In genomic region chr16:86133847-86134375, GRCh38 we compare ENCODE assay signal across 26 cellular contexts.
DNase-seq lines count a peak whose midpoint lies in the region; ATAC-seq, FAIRE-seq and TF ChIP-seq lines count a peak whose summit lies in the region.
"Had no signal": no experiment of that assay in that cellular context is flagged by ENCODE, and none has a peak within 500 bp of the region (broad histone marks: within the 10 kb centered on the region; RNA-seq: fewer than 3 reads in every experiment).

No MANE protein-coding gene starts in this region.

- peaks cover 2 to 10% of the 10 kb centered on the region in 2 experiments; a peak in 2 of 5 replicates for H3K27me3 ChIP-seq in HepG2 (ENCODE audit: control insufficient read depth in 1 of 2, insufficient read depth in 2 of 2, low read length in 2 of 2)
- no peaks in the 10 kb centered on the region for H3K27me3 ChIP-seq in right lobe of liver
- H3K27me3 ChIP-seq in HCT116 (ENCODE audit: insufficient read depth, low read length), result peaks cover 3% of the 10 kb centered on the region
- no peaks in the 10 kb centered on the region for H3K27me3 ChIP-seq in hepatocyte
- H3K27me3 ChIP-seq: BE2C had no signal

- intact Hi-C loops in HepG2 (cut with micrococcal nuclease; ENCODE audit: unreplicated experiment), result no loop called here
- intact Hi-C loops in right lobe of liver (cut with DNase I), result no loop called here
- intact Hi-C loops in HCT116 (cut with micrococcal nuclease), result no loop called here
- intact Hi-C loops in left colon (cut with DNase I, micrococcal nuclease), result no loop called here

- no peak for TF ChIP-seq RAD21 in HepG2 (CRISPR knock-in tag; IDR thresholded peaks at IDR 0.05)
- TF ChIP-seq RAD21 in HCT116 (IDR thresholded peaks at IDR 0.05; ENCODE audit: low read depth), result no peak

- no peaks in the 10 kb centered on the region for H3K9me3 Mint-ChIP-seq in central memory CD8-positive, alpha-beta T cell
- H3K9me3 Mint-ChIP-seq in type B pancreatic cell, result no peaks in the 10 kb centered on the region
- H3K9me3 Mint-ChIP-seq: CD8-positive, alpha-beta memory T cell; HFFc6 had no signal

- peak; percentile 19; the same call in 1 of the 3 replicates for ATAC-seq in HepG2
- no peak for ATAC-seq in right lobe of liver
- peak; percentile 44; the same call in 1 of the 2 replicates for ATAC-seq in HCT116
- no peak for ATAC-seq in central memory CD8-positive, alpha-beta T cell (replicated peaks; ENCODE audit: extremely low read depth, poor library complexity, severe bottlenecking)
- ATAC-seq in left colon, result no peak

- in situ Hi-C loops in HepG2 (cut with HindIII; ENCODE audit: extremely low pct_ligation_motif_present, low pct_unique_long_range_greater_than_20kb), result no loop called here

- H3K36me3 Mint-ChIP-seq in central memory CD8-positive, alpha-beta T cell (ENCODE audit: insufficient read depth), result no peaks in the 10 kb centered on the region
- no peaks in the 10 kb centered on the region for H3K36me3 Mint-ChIP-seq in type B pancreatic cell
- H3K36me3 Mint-ChIP-seq: CD4-positive, CD25-positive, alpha-beta regulatory T cell; CD8-positive, alpha-beta memory T cell; IgD-negative memory B cell had no signal

- DNase-seq in HepG2 (ENCODE audit: low spot score), result no peak
- DNase-seq in right lobe of liver, result no peak
- no peak for DNase-seq in HCT116 (ENCODE audit: low read depth, low spot score)
- no peak for DNase-seq in central memory CD8-positive, alpha-beta T cell (ENCODE audit: low spot score in 2 of 2)
- DNase-seq in type B pancreatic cell (ENCODE audit: extremely low spot score, unreplicated experiment), result no peak
- no peak for DNase-seq in left colon
- no peak for DNase-seq in hepatocyte (ENCODE audit: low spot score)
- no peak for DNase-seq in NCI-H1417 (lab: John Stamatoyannopoulos, UW)
- DNase-seq: ACHN; BE2C; CD4-positive, CD25-positive, alpha-beta regulatory T cell; CD8-positive, alpha-beta memory T cell; COR-L47; DMS 273 treated with DMSO at 0.1 percent for 48 hours; DMS53; DND-41; EL; GOT3; HCEC 1CT; HFFc6; KBM-7 had no signal

- no peaks in the 10 kb centered on the region for H3K4me1 Mint-ChIP-seq in central memory CD8-positive, alpha-beta T cell
- peaks cover 10% of the 10 kb centered on the region for H3K4me1 Mint-ChIP-seq in type B pancreatic cell (ENCODE audit: unreplicated experiment)
- H3K4me1 Mint-ChIP-seq: CD4-positive, CD25-positive, alpha-beta regulatory T cell; CD8-positive, alpha-beta memory T cell; IgD-negative memory B cell had no signal

- peak overlapping the region; percentile 37 for H3K27ac Mint-ChIP-seq in central memory CD8-positive, alpha-beta T cell (ENCODE audit: low read depth)
- peak overlapping the region; percentile 31 for H3K27ac Mint-ChIP-seq in type B pancreatic cell
- H3K27ac Mint-ChIP-seq: CD4-positive, CD25-positive, alpha-beta regulatory T cell; CD8-positive, alpha-beta memory T cell; HFFc6; IgD-negative memory B cell had no signal

- H3K9me3 ChIP-seq in HepG2 (ENCODE audit: low read length) (no peaks in the 10 kb centered on the region), right lobe of liver (no peaks in the 10 kb centered on the region), HCT116 (ENCODE audit: control insufficient read depth in 1 of 2, insufficient read depth in 1 of 2, low read depth in 1 of 2, low read length in 2 of 2) (no peaks in the 10 kb centered on the region), hepatocyte (ENCODE audit: low read depth) (no peaks in the 10 kb centered on the region)
- H3K9me3 ChIP-seq: BE2C had no signal

- no peak overlapping the region for H3K4me3 ChIP-seq in HepG2 (replicated peaks in 1 of 3; ENCODE audit: insufficient read depth in 1 of 3, low read depth in 2 of 3, low read length in 3 of 3)
- H3K4me3 ChIP-seq in right lobe of liver, result no peak overlapping the region
- no peak overlapping the region for H3K4me3 ChIP-seq in HCT116 (replicated peaks in 1 of 2; ENCODE audit: low read depth in 1 of 2, low read length in 2 of 2)
- H3K4me3 ChIP-seq in hepatocyte, result no peak overlapping the region
- H3K4me3 ChIP-seq: GM12878 had no signal

- no peak overlapping the region for H3K4me3 Mint-ChIP-seq in central memory CD8-positive, alpha-beta T cell
- no peak overlapping the region for H3K4me3 Mint-ChIP-seq in type B pancreatic cell
- H3K4me3 Mint-ChIP-seq: CD4-positive, CD25-positive, alpha-beta regulatory T cell; CD8-positive, alpha-beta memory T cell; HFFc6; IgD-negative memory B cell had no signal

- H2AFZ ChIP-seq in HepG2 (ENCODE audit: low read length) (no peak overlapping the region), HCT116 (ENCODE audit: low read depth, low read length, poor library complexity, severe bottlenecking) (no peak overlapping the region), hepatocyte (no peak overlapping the region)

- TF ChIP-seq POLR2A in HepG2 (IDR thresholded peaks at IDR 0.05; ENCODE audit: insufficient read depth in 1 of 2, low read depth in 2 of 2, low read length in 2 of 2) (no peak), right lobe of liver (IDR thresholded peaks at IDR 0.05) (no peak), HCT116 (IDR thresholded peaks at IDR 0.05; ENCODE audit: borderline replicate concordance, extremely low read depth, insufficient read depth, insufficient read length) (no peak)

- TF ChIP-seq CTCF in HepG2 (CRISPR knock-in tag; IDR thresholded peaks at IDR 0.05) (no peak), right lobe of liver (IDR thresholded peaks at IDR 0.05) (no peak), HCT116 (IDR thresholded peaks at IDR 0.05 in 2 of 3, conservative IDR thresholded peaks at IDR 0.05 in 1 of 3; ENCODE audit: borderline replicate concordance in 1 of 3, insufficient read depth in 1 of 3, low read depth in 2 of 3, low read length in 2 of 3) (no peak), type B pancreatic cell (conservative IDR thresholded peaks at IDR 0.05) (no peak), hepatocyte (IDR thresholded peaks at IDR 0.05; ENCODE audit: poor library complexity) (no peak)

- H3K4me1 ChIP-seq in HepG2 (ENCODE audit: insufficient read depth, low read length) (no peaks in the 10 kb centered on the region), right lobe of liver (no peaks in the 10 kb centered on the region), HCT116 (ENCODE audit: control insufficient read depth in 1 of 2, insufficient read depth in 2 of 2, low read length in 2 of 2) (peaks cover 0 to 9% of the 10 kb centered on the region in 2 experiments; a peak in 2 of 4 replicates), hepatocyte (ENCODE audit: insufficient read depth) (peaks cover 5% of the 10 kb centered on the region)
- H3K4me1 ChIP-seq: BE2C had no signal

- CTCF ChIA-PET in HepG2 (lab: Yijun Ruan, JAX; ENCODE audit: low intra/inter-chr PET ratio, low total read pairs), result no interaction called here
- CTCF ChIA-PET in HCT116 (lab: Charles Lee), result no interaction called here

- H3K9me2 ChIP-seq in HCT116 (ENCODE audit: insufficient read depth) (no peaks in the 10 kb centered on the region), hepatocyte (replicated peaks; ENCODE audit: insufficient read depth) (no peaks in the 10 kb centered on the region)

- H3K4me2 ChIP-seq in HepG2 (ENCODE audit: low read depth, low read length) (no peak overlapping the region), HCT116 (ENCODE audit: low read length) (no peak overlapping the region), hepatocyte (no peak overlapping the region)

- no peak overlapping the region for H3K27ac ChIP-seq in HepG2 (ENCODE audit: extremely low read length, insufficient read depth, low read length)
- H3K27ac ChIP-seq in right lobe of liver, result no peak overlapping the region
- H3K27ac ChIP-seq in HCT116 (ENCODE audit: low read depth, low read length), result no peak overlapping the region
- H3K27ac ChIP-seq in hepatocyte, result no peak overlapping the region
- H3K27ac ChIP-seq: HL-60 had no signal

- no TSS peak for BruUV-seq in HepG2 (replicated peaks; lab: Mats Ljungman, UMichigan)
- BruUV-seq in HCT116 (replicated peaks; lab: Mats Ljungman, UMichigan), result no TSS peak

- H3K36me3 ChIP-seq in HepG2 (replicated peaks in 1 of 2; ENCODE audit: control insufficient read depth in 1 of 2, insufficient read depth in 2 of 2, low read length in 2 of 2) (no peaks in the 10 kb centered on the region), right lobe of liver (no peaks in the 10 kb centered on the region), HCT116 (ENCODE audit: control insufficient read depth in 1 of 2, insufficient read depth in 2 of 2, low read length in 2 of 2) (no peaks in the 10 kb centered on the region), hepatocyte (replicated peaks; ENCODE audit: insufficient read depth, low read depth) (no peaks in the 10 kb centered on the region)
- H3K36me3 ChIP-seq: BE2C had no signal

- FAIRE-seq in HepG2 (lab: Jason Lieb, UNC), result no peak
- FAIRE-seq: A204.1, GM12878, GM18507 had no signal

- H3K9ac ChIP-seq in HepG2 (ENCODE audit: insufficient read depth, low read depth, low read length) (no peak overlapping the region), HCT116 (ENCODE audit: low read length) (no peak overlapping the region)

- H3K27me3 Mint-ChIP-seq in central memory CD8-positive, alpha-beta T cell, result peaks cover 47% of the 10 kb centered on the region
- peaks cover 13% of the 10 kb centered on the region for H3K27me3 Mint-ChIP-seq in type B pancreatic cell

- POLR2A ChIA-PET in HepG2 (lab: Yijun Ruan, JAX), result no interaction called here
- POLR2A ChIA-PET in HCT116 (lab: Charles Lee), result no interaction called here

- H3K79me2 ChIP-seq in HepG2 (ENCODE audit: insufficient read depth, low read length), result no peaks in the 10 kb centered on the region
- no peaks in the 10 kb centered on the region for H3K79me2 ChIP-seq in HCT116 (ENCODE audit: insufficient read depth, low read length)
- H3K79me2 ChIP-seq in hepatocyte, result no peaks in the 10 kb centered on the region

- WGBS in HepG2 (ENCODE audit: low lambda C conversion rate), result 3% methylated on average over 6 of the region's 9 CpGs
- WGBS in right lobe of liver (ENCODE audit: insufficient coverage, low coverage, low lambda C conversion rate, missing lambda C conversion rate), result 33% methylated on average over 2 of the region's 9 CpGs
- 85% methylated on average over 9 of the region's 9 CpGs for WGBS in hepatocyte (ENCODE audit: low lambda C conversion rate, missing lambda C conversion rate)

- H4K20me1 ChIP-seq in HepG2 (ENCODE audit: insufficient read depth, low read length), result no peaks in the 10 kb centered on the region
- H4K20me1 ChIP-seq in HCT116 (ENCODE audit: insufficient read depth), result no peaks in the 10 kb centered on the region
- no peaks in the 10 kb centered on the region for H4K20me1 ChIP-seq in hepatocyte (ENCODE audit: insufficient read depth, poor library complexity, severe bottlenecking)

- TF ChIP-seq EP300 in HepG2 (IDR thresholded peaks at IDR 0.05; ENCODE audit: low read depth in 2 of 2, low read length in 2 of 2), result no peak
- no peak for TF ChIP-seq EP300 in HepG2 (CRISPR knock-in tag; IDR thresholded peaks at IDR 0.05; ENCODE audit: borderline replicate concordance)

- RAD21 ChIA-PET in HCT116 (lab: Charles Lee; ENCODE audit: low non-redundant PET in 1 of 2, low total read pairs in 2 of 2, uncharacterized antibody in 2 of 2, unreplicated experiment in 2 of 2), result no interaction called here

TF ChIP-seq in HCT116, 20 proteins besides CTCF, POLR2A, EP300 and RAD21 (continues in another document):
- TF ChIP-seq CBX3 (IDR thresholded peaks at IDR 0.05; ENCODE audit: low read depth) (no peak), TCF7L2 (IDR thresholded peaks at IDR 0.05; ENCODE audit: borderline replicate concordance, extremely low read depth, insufficient read depth, insufficient read length) (no peak), EGR1 (IDR thresholded peaks at IDR 0.05; ENCODE audit: low read depth) (no peak), SIN3A (IDR thresholded peaks at IDR 0.05; ENCODE audit: low read depth) (no peak)

Comparison
In these comparisons a context has a peak if more than half of its experiments do, and no peak if none do; other contexts are left out.
1. ATAC-seq: peak in HepG2 (single experiment) and HCT116 (single experiment); none in right lobe of liver (0 of 4), central memory CD8-positive, alpha-beta T cell (single experiment) and left colon (single experiment).